ENCODE assay signal across 10 cellular contexts in the genomic region with DNA sequence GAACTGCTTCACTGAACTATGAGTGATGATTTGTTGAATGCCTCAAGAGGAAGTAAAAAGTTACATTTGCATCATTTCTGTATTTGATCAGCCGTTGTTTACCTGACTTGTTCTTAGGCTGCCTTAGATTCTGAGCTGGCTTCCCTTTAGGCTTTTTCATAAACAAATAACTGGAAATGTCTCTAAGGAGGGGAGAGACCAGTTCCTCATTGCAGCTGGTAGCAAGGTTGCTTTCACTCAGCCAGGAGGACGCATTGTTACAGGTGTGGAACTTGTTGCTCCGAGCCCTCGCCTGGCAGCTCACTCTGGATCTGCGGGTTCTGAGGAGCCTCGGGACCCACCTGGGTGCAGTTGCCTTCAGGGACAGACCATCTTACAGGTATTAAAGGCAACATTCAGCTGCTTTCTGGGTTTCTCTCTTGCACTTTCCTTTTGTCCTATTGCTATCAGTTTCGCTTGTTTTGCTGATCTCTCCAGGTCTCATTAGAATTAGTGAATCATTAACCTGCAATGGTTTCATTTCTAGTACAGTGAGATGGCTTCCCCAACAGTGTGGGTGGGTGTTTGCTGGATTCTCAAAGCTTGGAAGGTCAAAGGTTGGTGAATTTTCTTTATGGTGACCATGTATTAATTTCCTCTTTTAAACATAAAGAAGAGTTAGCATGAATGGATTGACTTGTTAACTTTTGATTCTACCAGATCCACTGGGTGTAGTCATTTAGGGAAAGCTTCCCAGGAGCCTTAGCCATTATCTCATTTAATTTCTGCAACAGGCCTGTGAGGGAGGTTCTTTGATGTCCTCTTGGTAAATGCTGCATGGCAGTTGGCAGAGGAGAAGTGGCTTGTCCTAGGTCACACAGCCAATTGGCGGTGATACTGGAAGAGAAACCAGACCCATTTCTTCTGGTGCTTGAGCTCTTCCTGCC. TPM values are rescaled to one million over a fixed set of nuclear protein-coding genes. Genes with fewer than 3 reads are reported as not detected.
A peak's percentile ranks its signal among the peaks of the same experiment; 100 is the strongest.
DNase-seq lines count a peak whose midpoint lies in the region; ATAC-seq and TF ChIP-seq lines count a peak whose summit lies in the region.
"Had no signal": no experiment of that assay in that cellular context is flagged by ENCODE, and none has a peak within 500 bp of the region (broad histone marks: within the 10 kb centered on the region; RNA-seq: fewer than 3 reads in every experiment).

A gene with protein sequence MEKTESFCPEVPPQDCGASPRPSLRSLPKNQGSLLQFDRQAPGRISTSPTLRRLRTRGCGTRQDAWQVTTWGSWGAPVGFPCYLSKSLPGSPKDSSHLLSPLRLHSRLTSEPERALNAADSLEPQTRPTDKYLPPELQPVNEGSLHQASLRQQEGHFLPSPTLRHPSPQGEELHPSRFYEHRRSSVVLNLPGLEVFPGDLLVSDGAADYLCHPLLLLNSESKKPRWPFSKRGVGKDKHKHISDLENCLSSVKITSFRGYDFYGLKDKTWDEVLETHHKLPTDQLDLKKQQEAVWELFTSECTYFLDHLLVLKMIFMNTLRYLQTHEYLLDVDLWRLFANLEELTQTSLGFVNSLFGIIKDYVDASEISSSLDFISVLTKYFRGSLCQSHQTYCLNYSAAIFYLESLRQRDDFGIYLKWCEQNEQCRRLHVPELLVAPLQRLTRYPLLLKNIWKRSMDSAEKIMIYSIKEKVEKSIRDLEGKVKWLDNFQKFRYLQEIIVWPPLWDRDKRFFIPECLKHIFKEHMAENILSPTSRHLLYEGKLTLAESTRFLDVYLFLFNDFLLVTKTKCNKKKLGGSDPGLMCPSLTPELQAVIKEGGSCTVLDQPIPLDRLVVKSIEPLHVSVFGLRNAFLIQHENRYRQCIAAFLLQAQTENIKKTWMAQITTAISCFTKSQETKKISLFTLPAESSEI (plus strand): TSS at position 236 of the 926 bp plus-strand sequence. CDS start 3,643 bp downstream, outside the sequence.

- H3K4me2 ChIP-seq in smooth muscle cell, result no peak within 1 kb of the TSS

- TF ChIP-seq CTCF in smooth muscle cell (IDR thresholded peaks at IDR 0.05; ENCODE audit: borderline replicate concordance, insufficient read depth, poor library complexity, severe bottlenecking) (no peak), RWPE1 (conservative IDR thresholded peaks at IDR 0.05; ENCODE audit: low read depth) (no peak), gastrocnemius medialis (IDR thresholded peaks at IDR 0.05 in 4 of 5, conservative IDR thresholded peaks at IDR 0.05 in 1 of 5) (no peak)

- WGBS in smooth muscle cell (ENCODE audit: low lambda C conversion rate), result 93% methylated on average over 8 of the region's 8 CpGs

- H3K4me1 ChIP-seq in smooth muscle cell (ENCODE audit: low read depth) (no peaks in the 10 kb centered on the region), gastrocnemius medialis (no peaks in the 10 kb centered on the region)

- intact Hi-C loops in gastrocnemius medialis (cut with DNase I; ENCODE audit: low total_unique reads), result no loop called here

- peak; percentile 85 for ATAC-seq in GM19025 (IDR thresholded peaks at IDR 0.05; ENCODE audit: low read depth, unreplicated experiment)
- ATAC-seq in HG02870 (IDR thresholded peaks at IDR 0.05; ENCODE audit: unreplicated experiment), result peak; percentile 82
- ATAC-seq in gastrocnemius medialis, result no peak

- H3K4me3 ChIP-seq in smooth muscle cell, result peak within 1 kb of the TSS; percentile 40
- H3K4me3 ChIP-seq in gastrocnemius medialis, result no peak within 1 kb of the TSS
- H3K4me3 ChIP-seq: cardiac muscle cell had no signal

- TF ChIP-seq POLR2A in gastrocnemius medialis (IDR thresholded peaks at IDR 0.05), result no peak

- no peak within 1 kb of the TSS for H3K27ac ChIP-seq in smooth muscle cell (ENCODE audit: low read depth)
- no peak within 1 kb of the TSS for H3K27ac ChIP-seq in RWPE1
- H3K27ac ChIP-seq in gastrocnemius medialis, result no peak within 1 kb of the TSS
- H3K27ac ChIP-seq: cardiac muscle cell had no signal

- no peaks in the 10 kb centered on the region for H3K79me2 ChIP-seq in smooth muscle cell (ENCODE audit: low read depth)

- no peaks in the 10 kb centered on the region for H4K20me1 ChIP-seq in smooth muscle cell (ENCODE audit: low read depth)

- no peaks in the 10 kb centered on the region for H3K9me3 ChIP-seq in smooth muscle cell (replicated peaks; ENCODE audit: low read depth)
- H3K9me3 ChIP-seq in gastrocnemius medialis, result no peaks in the 10 kb centered on the region

- CTCF ChIA-PET in RWPE1 (lab: Yijun Ruan, JAX), result interaction anchor here (0.6 kb wide), 2 partner anchors 53 to 222 kb away, joined by 3 to 6 read pairs; no protein-coding TSS in a partner anchor

- DNase-seq in RPMI8226, result peak; percentile 67
- DNase-seq in smooth muscle cell (lab: John Stamatoyannopoulos, UW; ENCODE audit: unreplicated experiment), result no peak
- DNase-seq in NCI-H446 (lab: John Stamatoyannopoulos, UW), result no peak
- DNase-seq in RWPE1 (ENCODE audit: low spot score), result no peak
- no peak for DNase-seq in gastrocnemius medialis
- DNase-seq in NCI-H2107 treated with DMSO at 0.1 percent for 48 hours (lab: John Stamatoyannopoulos, UW; ENCODE audit: unreplicated experiment), result no peak
- DNase-seq: NCI-H226 had no signal

- no peak within 1 kb of the TSS for H3K9ac ChIP-seq in smooth muscle cell (ENCODE audit: low read depth)

- H3K36me3 ChIP-seq in smooth muscle cell (ENCODE audit: low read depth), result no peaks in the 10 kb centered on the region
- H3K36me3 ChIP-seq in gastrocnemius medialis, result no peaks in the 10 kb centered on the region
- H3K36me3 ChIP-seq: cardiac muscle cell had no signal

- POLR2A ChIA-PET in RWPE1 (lab: Yijun Ruan, JAX; ENCODE audit: low non-redundant PET), result no interaction called here

- H3K27me3 ChIP-seq in smooth muscle cell (ENCODE audit: low read depth), result no peaks in the 10 kb centered on the region
- no peaks in the 10 kb centered on the region for H3K27me3 ChIP-seq in gastrocnemius medialis
- H3K27me3 ChIP-seq: cardiac muscle cell had no signal

- in situ Hi-C loops in gastrocnemius medialis (cut with MboI; ENCODE audit: low sequenced_read_pairs in 4 of 4), result no loop called here

- no peak within 1 kb of the TSS for H2AFZ ChIP-seq in smooth muscle cell (ENCODE audit: low read depth)

- H3F3A ChIP-seq in smooth muscle cell (ENCODE audit: low read depth), result no peaks in the 10 kb centered on the region

RNA-seq across cellular contexts. Expression of the gene that starts here (rescaled TPM):
- not detected in 2 replicates for total RNA-seq in smooth muscle cell
- not detected in 2 replicates for polyA plus RNA-seq in smooth muscle cell
- total RNA-seq in gastrocnemius medialis, result not detected
- total RNA-seq: cardiac muscle cell had no signal
- polyA plus RNA-seq: cardiac muscle cell had no signal

Comparison
In these comparisons a context has a peak if more than half of its experiments do, and no peak if none do; other contexts are left out.
1. ATAC-seq: peak in GM19025 (single experiment) and HG02870 (single experiment); none in gastrocnemius medialis (0 of 2).